In the genomic region with DNA sequence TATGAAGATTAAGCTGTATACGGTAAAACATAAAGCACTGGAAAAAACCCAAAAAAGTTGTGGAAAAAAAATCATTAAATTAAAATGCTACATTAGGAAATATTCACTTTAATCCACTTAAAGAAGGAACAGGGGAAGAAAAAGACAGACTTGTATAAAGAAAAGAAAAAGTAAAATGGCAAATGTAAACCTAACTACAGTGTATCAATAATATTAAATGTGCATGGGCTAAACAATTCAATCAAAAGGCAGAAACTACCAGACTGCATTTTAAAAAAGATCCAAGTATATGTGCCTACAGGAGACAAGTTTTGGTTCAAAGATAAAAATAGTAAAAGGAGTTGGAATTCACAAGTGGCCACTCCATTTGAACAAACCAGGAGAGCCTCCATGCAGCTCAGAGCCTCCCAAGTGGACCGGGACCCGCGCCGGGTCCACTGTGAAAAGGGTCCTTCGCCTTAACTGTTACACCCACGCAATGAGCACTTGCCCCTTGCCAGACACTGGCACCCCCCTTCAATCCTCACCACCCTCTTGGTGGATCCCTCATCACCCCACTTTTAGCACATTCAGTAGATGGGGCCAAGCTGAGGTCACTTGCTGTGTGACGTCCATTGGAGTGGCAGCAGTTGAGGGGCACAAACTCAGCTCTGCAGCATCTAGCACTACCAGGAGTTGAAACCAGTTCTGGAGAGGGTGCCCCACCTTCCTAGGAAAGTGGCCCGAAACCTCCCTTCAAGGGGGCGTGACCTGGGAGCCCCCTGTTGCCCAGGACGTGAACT, we compare ENCODE assay signal across 8 cellular contexts. TPM values are rescaled to one million over a fixed set of nuclear protein-coding genes. Genes with fewer than 3 reads are reported as not detected.
DNase-seq lines count a peak whose midpoint lies in the region; ATAC-seq, FAIRE-seq and TF ChIP-seq lines count a peak whose summit lies in the region.

No MANE protein-coding gene starts in this region.

- H3K36me3 ChIP-seq in endothelial cell of umbilical vein (ENCODE audit: control insufficient read depth in 2 of 2, extremely low read depth in 1 of 2, insufficient read depth in 2 of 2, low read length in 2 of 2) (peaks cover 0 to 2% of the 10 kb centered on the region in 2 experiments), ovary (no peaks in the 10 kb centered on the region)

- ATAC-seq in GM18498 (IDR thresholded peaks at IDR 0.05; ENCODE audit: unreplicated experiment): no peak

- H3K4me3 ChIP-seq in endothelial cell of umbilical vein (replicated peaks in 1 of 3; ENCODE audit: insufficient read depth in 1 of 3, low read depth in 1 of 3, low read length in 3 of 3) (peak overlapping the region; percentile 62 to 78 (median 77)), ovary (peak overlapping the region; percentile 100)

- H3K4me1 ChIP-seq in endothelial cell of umbilical vein (ENCODE audit: control insufficient read depth, extremely low read depth, insufficient read depth, low read length) (peaks cover 12% of the 10 kb centered on the region), ovary (ENCODE audit: insufficient read depth) (peaks cover 4% of the 10 kb centered on the region)

- dilution Hi-C loops in endothelial cell of umbilical vein (cut with MboI; ENCODE audit: extremely low pct_ligation_motif_present, low sequenced_read_pairs): no loop called here

- no peaks in the 10 kb centered on the region for H3K27me3 ChIP-seq in endothelial cell of umbilical vein (ENCODE audit: control insufficient read depth in 2 of 2, insufficient read depth in 2 of 2, low read length in 2 of 2)
- H3K27me3 ChIP-seq in ovary: no peaks in the 10 kb centered on the region

- H3K9me3 ChIP-seq in endothelial cell of umbilical vein (replicated peaks; ENCODE audit: control insufficient read depth, insufficient read depth, low read length): no peaks in the 10 kb centered on the region
- no peaks in the 10 kb centered on the region for H3K9me3 ChIP-seq in ovary

- H3K4me3 Mint-ChIP-seq in T-helper 2 cell treated with Interferon-gamma antibody and Interleukin-4, amounts not matched to agents 5 μg/mL and 100 μg/mL, for 36 hours: peak overlapping the region; percentile 92

- 33 to 43% (median 37%) methylated on average over 11 of the region's 11 CpGs for WGBS in ovary, 3 donors

- POLR2A ChIA-PET in endothelial cell of umbilical vein (lab: Charles Lee): no interaction called here

- no TSS peak for BruUV-seq in endothelial cell of umbilical vein (replicated peaks; lab: Mats Ljungman, UMichigan)

- H4K20me1 ChIP-seq in endothelial cell of umbilical vein (replicated peaks; ENCODE audit: control insufficient read depth, extremely low read depth, insufficient read depth, low read length): no peaks in the 10 kb centered on the region

- H3K4me1 Mint-ChIP-seq in T-helper 2 cell treated with Interferon-gamma antibody and Interleukin-4, amounts not matched to agents 5 μg/mL and 100 μg/mL, for 36 hours (ENCODE audit: low read depth): peaks cover 34% of the 10 kb centered on the region

- H3K27ac ChIP-seq in endothelial cell of umbilical vein (ENCODE audit: insufficient read depth, low read depth, low read length) (peak overlapping the region; percentile 85), ovary (peak overlapping the region; percentile 42 to 95)

- peak overlapping the region; percentile 88 for H3K9ac ChIP-seq in endothelial cell of umbilical vein (replicated peaks; ENCODE audit: extremely low read depth, insufficient read depth, low read length)

- no peak for TF ChIP-seq EP300 in ovary (IDR thresholded peaks at IDR 0.05)

- H2AFZ ChIP-seq in endothelial cell of umbilical vein (ENCODE audit: low read depth, low read length): peak overlapping the region; percentile 86

- H3K79me2 ChIP-seq in endothelial cell of umbilical vein (ENCODE audit: control insufficient read depth, insufficient read depth, low read length): peaks cover 55% of the 10 kb centered on the region

- H3K27ac Mint-ChIP-seq in T-helper 2 cell treated with Interferon-gamma antibody and Interleukin-4, amounts not matched to agents 5 μg/mL and 100 μg/mL, for 36 hours: peak overlapping the region; percentile 97

- peaks cover 20% of the 10 kb centered on the region for H3K9me3 Mint-ChIP-seq in T-helper 2 cell treated with Interferon-gamma antibody and Interleukin-4, amounts not matched to agents 5 μg/mL and 100 μg/mL, for 36 hours

- DNase-seq in T-helper 2 cell treated with Interferon-gamma antibody and Interleukin-4, amounts not matched to agents 5 μg/mL and 100 μg/mL, for 36 hours (ENCODE audit: low spot score): no peak
- DNase-seq in T-helper 2 cell (no peak), RKO (ENCODE audit: low spot score) (peak; percentile 62), endothelial cell of umbilical vein (ENCODE audit: low read depth, low spot score) (peak; percentile 12), ovary (no peak), Ammon's horn (ENCODE audit: low spot score) (no peak), KBM-7 (no peak)

- H3K27me3 Mint-ChIP-seq in T-helper 2 cell treated with Interferon-gamma antibody and Interleukin-4, amounts not matched to agents 5 μg/mL and 100 μg/mL, for 36 hours (ENCODE audit: low read depth): no peaks in the 10 kb centered on the region

- peaks cover 28% of the 10 kb centered on the region for H3K36me3 Mint-ChIP-seq in T-helper 2 cell treated with Interferon-gamma antibody and Interleukin-4, amounts not matched to agents 5 μg/mL and 100 μg/mL, for 36 hours (ENCODE audit: low read depth)

- H3K9me1 ChIP-seq in endothelial cell of umbilical vein (replicated peaks; ENCODE audit: control insufficient read depth, extremely low read depth, insufficient read depth, low read length): no peaks in the 10 kb centered on the region

- TF ChIP-seq POLR2A in endothelial cell of umbilical vein (IDR thresholded peaks at IDR 0.05; ENCODE audit: low read depth, low read length) (no peak), ovary (IDR thresholded peaks at IDR 0.05) (no peak)

- no peak for FAIRE-seq in endothelial cell of umbilical vein (lab: Jason Lieb, UNC)

- H3K4me2 ChIP-seq in endothelial cell of umbilical vein (ENCODE audit: insufficient read depth, low read length): peak overlapping the region; percentile 82

- intact Hi-C loops in endothelial cell of umbilical vein (cut with micrococcal nuclease) (no loop called here), ovary (cut with DNase I) (no loop called here)

- TF ChIP-seq CTCF in endothelial cell of umbilical vein (IDR thresholded peaks at IDR 0.05; ENCODE audit: extremely low read depth in 1 of 2, insufficient read depth in 1 of 2, low read depth in 1 of 2, low read length in 2 of 2) (peak in 1 of 2 donors; percentile 10), ovary (IDR thresholded peaks at IDR 0.05) (no peak)

- in situ Hi-C loops in KBM-7 (cut with MboI; ENCODE audit: low pct_unique_long_range_greater_than_20kb, low sequenced_read_pairs): no loop called here

- CTCF ChIA-PET in endothelial cell of umbilical vein (lab: Charles Lee): interaction anchor here (0.6 to 1.5 kb wide), 4 partner anchors 15 to 103 kb away, joined by 3 to 9 read pairs (median 3); partner anchors contain the start of genes CEP104, DFFB and LRRC47

TF ChIP-seq in endothelial cell of umbilical vein, 7 proteins besides CTCF, POLR2A, EP300 and RAD21 (continues in another document):
- no peak for TF ChIP-seq GATA2 (IDR thresholded peaks at IDR 0.05; ENCODE audit: insufficient read depth, insufficient read length, low read depth, low read length)
- no peak for TF ChIP-seq POLR2AphosphoS5 (IDR thresholded peaks at IDR 0.05; ENCODE audit: insufficient read depth, low read depth, low read length)
- TF ChIP-seq EZH2 (IDR thresholded peaks at IDR 0.05; ENCODE audit: borderline replicate concordance, low read depth, low read length, severe bottlenecking): no peak
- TF ChIP-seq FOS (IDR thresholded peaks at IDR 0.05; ENCODE audit: borderline replicate concordance, insufficient read depth, low read length): no peak
- no peak for TF ChIP-seq JUN (IDR thresholded peaks at IDR 0.05; ENCODE audit: borderline replicate concordance, insufficient read depth, insufficient read length, low read depth)
- TF ChIP-seq MYC (IDR thresholded peaks at IDR 0.05; ENCODE audit: low read depth, low read length): no peak

RNA-seq across cellular contexts. Expression of gene C1orf174, which starts 0.9 kb away (rescaled TPM):
- total RNA-seq in endothelial cell of umbilical vein: 27.6 and 28.0 TPM in 2 replicates
- 28.6 and 31.7 TPM in 2 replicates for polyA plus RNA-seq in endothelial cell of umbilical vein
- polyA plus RNA-seq in endothelial cell of umbilical vein (2011; cell fraction: cytosol; rRNA removed): 29.6 and 38.0 TPM in 2 replicates
- polyA plus RNA-seq in endothelial cell of umbilical vein (2011; cell fraction: nucleus; rRNA removed): 38.4 and 43.5 TPM in 2 replicates
- polyA plus RNA-seq in endothelial cell of umbilical vein (2012): 22.0 and 24.4 TPM in 2 replicates
- polyA minus RNA-seq in endothelial cell of umbilical vein: 22.2 and 22.6 TPM in 2 replicates
- 21.9 TPM for polyA minus RNA-seq in endothelial cell of umbilical vein (2011; cell fraction: cytosol; rRNA and poly(A)+ RNA removed)
- 10.3 and 11.6 TPM in 2 replicates for polyA minus RNA-seq in endothelial cell of umbilical vein (2011; cell fraction: nucleus; rRNA and poly(A)+ RNA removed)
- 10 to 100 TPM; 12.9 to 23.9 (median 19.5) TPM for total RNA-seq in ovary
- polyA plus RNA-seq in ovary: 10 to 100 TPM; 14.4 to 17.9 TPM

RNA-seq across cellular contexts. Expression of gene DFFB, which starts 41.9 kb away (rescaled TPM):
- total RNA-seq in endothelial cell of umbilical vein (10.6 and 11.7 TPM in 2 replicates), ovary (10 to 100 TPM in 4 of 7 donors, 1 to 10 TPM in 3; 7.6 to 12.8 (median 11.0) TPM)
- polyA plus RNA-seq in endothelial cell of umbilical vein (9.4 and 11.8 TPM in 2 replicates), ovary (1 to 10 TPM; 6.8 to 7.9 TPM)
- 6.4 and 7.6 TPM in 2 replicates for polyA plus RNA-seq in endothelial cell of umbilical vein (2011; cell fraction: cytosol; rRNA removed)
- polyA plus RNA-seq in endothelial cell of umbilical vein (2011; cell fraction: nucleus; rRNA removed): 13.8 and 14.8 TPM in 2 replicates
- 5.5 and 8.4 TPM in 2 replicates for polyA plus RNA-seq in endothelial cell of umbilical vein (2012)
- 6.4 and 11.4 TPM in 2 replicates for polyA minus RNA-seq in endothelial cell of umbilical vein
- polyA minus RNA-seq in endothelial cell of umbilical vein (2011; cell fraction: cytosol; rRNA and poly(A)+ RNA removed): 4.5 TPM
- polyA minus RNA-seq in endothelial cell of umbilical vein (2011; cell fraction: nucleus; rRNA and poly(A)+ RNA removed): 5.3 and 10.0 TPM in 2 replicates

RNA-seq across cellular contexts. Expression of gene CEP104, which starts 42.2 kb away (rescaled TPM):
- total RNA-seq in endothelial cell of umbilical vein (41.8 and 43.0 TPM in 2 replicates), ovary (10 to 100 TPM; 14.9 to 40.7 (median 37.6) TPM)
- polyA plus RNA-seq in endothelial cell of umbilical vein (12.4 and 16.3 TPM in 2 replicates), ovary (10 to 100 TPM in 1 of 2 donors, 1 to 10 TPM in 1; 7.9 to 39.0 TPM)
- 19.5 and 21.5 TPM in 2 replicates for polyA plus RNA-seq in endothelial cell of umbilical vein (2011; cell fraction: cytosol; rRNA removed)
- 38.2 and 46.2 TPM in 2 replicates for polyA plus RNA-seq in endothelial cell of umbilical vein (2011; cell fraction: nucleus; rRNA removed)
- 31.4 and 33.5 TPM in 2 replicates for polyA plus RNA-seq in endothelial cell of umbilical vein (2012)
- polyA minus RNA-seq in endothelial cell of umbilical vein: 34.8 and 65.9 TPM in 2 replicates
- polyA minus RNA-seq in endothelial cell of umbilical vein (2011; cell fraction: cytosol; rRNA and poly(A)+ RNA removed): 12.7 TPM
- 20.1 and 30.9 TPM in 2 replicates for polyA minus RNA-seq in endothelial cell of umbilical vein (2011; cell fraction: nucleus; rRNA and poly(A)+ RNA removed)

Comparison
In these comparisons a context has a peak if more than half of its experiments do, and no peak if none do; other contexts are left out.
1. DNase-seq: peak in RKO (single experiment) and endothelial cell of umbilical vein (single experiment); none in T-helper 2 cell treated with Interferon-gamma antibody and Interleukin-4, amounts not matched to agents 5 μg/mL and 100 μg/mL, for 36 hours (single experiment), T-helper 2 cell (0 of 5), ovary (0 of 5), Ammon's horn (single experiment) and KBM-7 (single experiment).